10 cellular contexts compared by ENCODE assay signal in genomic region chr9:7273575-7273974, GRCh38.
A peak's percentile ranks its signal among the peaks of the same experiment; 100 is the strongest.
DNase-seq lines count a peak whose midpoint lies in the region; ATAC-seq and TF ChIP-seq lines count a peak whose summit lies in the region.
"Had no signal": no experiment of that assay in that cellular context is flagged by ENCODE, and none has a peak within 500 bp of the region (broad histone marks: within the 10 kb centered on the region; RNA-seq: fewer than 3 reads in every experiment).

No MANE protein-coding gene starts in this region.

- no peak overlapping the region for H4K8ac ChIP-seq in mesenchymal stem cell (ENCODE audit: low read length)

- DNase-seq in coronary artery (ENCODE audit: low spot score) (no peak), mesenchymal stem cell (peak; percentile 61), mucosa of descending colon (no peak), CD1c-positive myeloid dendritic cell (ENCODE audit: extremely low spot score) (no peak), sciatic nerve (ENCODE audit: low spot score) (no peak)
- no peak for DNase-seq in stimulated activated CD4-positive, alpha-beta T cell treated with anti-CD3 and anti-CD28 coated beads, Interleukin-4, amount 100 ng/mL, for 4 hours
- DNase-seq: stimulated activated CD4-positive, alpha-beta T cell treated with anti-CD3 and anti-CD28 coated beads, Interleukin-4, amount 100 ng/mL, for 24 hours had no signal

- ATAC-seq in mucosa of descending colon: no peak
- no peak for ATAC-seq in sciatic nerve

- no peak overlapping the region for H4K91ac ChIP-seq in mesenchymal stem cell (ENCODE audit: low read length)

- H3K9ac ChIP-seq in mesenchymal stem cell (ENCODE audit: low read length): no peak overlapping the region

- no peak overlapping the region for H2AK5ac ChIP-seq in mesenchymal stem cell (ENCODE audit: low read length, severe bottlenecking)

- H3K4me3 ChIP-seq in coronary artery: no peak overlapping the region
- H3K4me3 ChIP-seq in mesenchymal stem cell (ENCODE audit: insufficient read depth in 1 of 2, low read depth in 1 of 2, low read length in 2 of 2): no peak overlapping the region
- no peak overlapping the region for H3K4me3 ChIP-seq in mucosa of descending colon
- H3K4me3 ChIP-seq: lung had no signal

- H3K23ac ChIP-seq in mesenchymal stem cell (ENCODE audit: low read length in 2 of 2): no peak overlapping the region

- H3K9me3 ChIP-seq in mesenchymal stem cell (ENCODE audit: control insufficient read depth, low read length) (no peaks in the 10 kb centered on the region), mucosa of descending colon (no peaks in the 10 kb centered on the region)

- H3K36me3 ChIP-seq in mesenchymal stem cell (ENCODE audit: control insufficient read depth in 1 of 2, insufficient read depth in 2 of 2, low read depth in 1 of 2, low read length in 2 of 2) (no peaks in the 10 kb centered on the region), mucosa of descending colon (ENCODE audit: low read depth) (no peaks in the 10 kb centered on the region)

- H3K27me3 ChIP-seq in mesenchymal stem cell (ENCODE audit: control insufficient read depth in 1 of 2, insufficient read depth in 1 of 2, low read length in 2 of 2): peaks cover 0 to 66% of the 10 kb centered on the region in 2 experiments

- no peak overlapping the region for H2BK120ac ChIP-seq in mesenchymal stem cell (ENCODE audit: low read depth, low read length)

- no peak overlapping the region for H3K4me2 ChIP-seq in mesenchymal stem cell (ENCODE audit: low read length, poor library complexity, severe bottlenecking)

- no peak overlapping the region for H3K4ac ChIP-seq in mesenchymal stem cell (ENCODE audit: low read depth in 1 of 2, low read length in 2 of 2)

- no peak overlapping the region for H3K18ac ChIP-seq in mesenchymal stem cell (ENCODE audit: low read depth in 1 of 2, low read length in 2 of 2)

- no peak overlapping the region for H3K27ac ChIP-seq in C4-2B
- H3K27ac ChIP-seq in coronary artery: no peak overlapping the region
- H3K27ac ChIP-seq in mesenchymal stem cell (ENCODE audit: low read length, poor library complexity, severe bottlenecking): no peak overlapping the region

- no peak overlapping the region for H3K14ac ChIP-seq in mesenchymal stem cell (ENCODE audit: low read length in 2 of 2)

- TF ChIP-seq CTCF in C4-2B (conservative IDR thresholded peaks at IDR 0.05) (peak; percentile 63), LNCAP (IDR thresholded peaks at IDR 0.05) (peak; percentile 37; the same call in 1 of the 2 replicates), coronary artery (IDR thresholded peaks at IDR 0.05) (peak; percentile 40), mucosa of descending colon (IDR thresholded peaks at IDR 0.05) (no peak)

- H2AFZ ChIP-seq in mesenchymal stem cell (ENCODE audit: low read depth, low read length): no peak overlapping the region

- H2BK12ac ChIP-seq in mesenchymal stem cell (ENCODE audit: low read length in 2 of 2): no peak overlapping the region

- no peak overlapping the region for H2BK5ac ChIP-seq in mesenchymal stem cell (ENCODE audit: low read depth, low read length, poor library complexity, severe bottlenecking)

- H3K4me1 ChIP-seq in mesenchymal stem cell (ENCODE audit: control insufficient read depth, insufficient read depth, low read depth, low read length): no peaks in the 10 kb centered on the region
- no peaks in the 10 kb centered on the region for H3K4me1 ChIP-seq in mucosa of descending colon (ENCODE audit: low read depth)

- no peaks in the 10 kb centered on the region for H3K79me1 ChIP-seq in mesenchymal stem cell (replicated peaks; ENCODE audit: low read length, poor library complexity, severe bottlenecking)

- intact Hi-C loops in mucosa of descending colon (cut with DNase I, micrococcal nuclease) (no loop called here), sciatic nerve (cut with DNase I) (no loop called here)

- WGBS in mesenchymal stem cell: no CpG with 5 or more reads among the region's 5 CpGs

- no peak overlapping the region for H2BK15ac ChIP-seq in mesenchymal stem cell (ENCODE audit: low read depth, poor library complexity, severe bottlenecking)
